ENCODE assay signal across 8 cellular contexts in the genomic region with DNA sequence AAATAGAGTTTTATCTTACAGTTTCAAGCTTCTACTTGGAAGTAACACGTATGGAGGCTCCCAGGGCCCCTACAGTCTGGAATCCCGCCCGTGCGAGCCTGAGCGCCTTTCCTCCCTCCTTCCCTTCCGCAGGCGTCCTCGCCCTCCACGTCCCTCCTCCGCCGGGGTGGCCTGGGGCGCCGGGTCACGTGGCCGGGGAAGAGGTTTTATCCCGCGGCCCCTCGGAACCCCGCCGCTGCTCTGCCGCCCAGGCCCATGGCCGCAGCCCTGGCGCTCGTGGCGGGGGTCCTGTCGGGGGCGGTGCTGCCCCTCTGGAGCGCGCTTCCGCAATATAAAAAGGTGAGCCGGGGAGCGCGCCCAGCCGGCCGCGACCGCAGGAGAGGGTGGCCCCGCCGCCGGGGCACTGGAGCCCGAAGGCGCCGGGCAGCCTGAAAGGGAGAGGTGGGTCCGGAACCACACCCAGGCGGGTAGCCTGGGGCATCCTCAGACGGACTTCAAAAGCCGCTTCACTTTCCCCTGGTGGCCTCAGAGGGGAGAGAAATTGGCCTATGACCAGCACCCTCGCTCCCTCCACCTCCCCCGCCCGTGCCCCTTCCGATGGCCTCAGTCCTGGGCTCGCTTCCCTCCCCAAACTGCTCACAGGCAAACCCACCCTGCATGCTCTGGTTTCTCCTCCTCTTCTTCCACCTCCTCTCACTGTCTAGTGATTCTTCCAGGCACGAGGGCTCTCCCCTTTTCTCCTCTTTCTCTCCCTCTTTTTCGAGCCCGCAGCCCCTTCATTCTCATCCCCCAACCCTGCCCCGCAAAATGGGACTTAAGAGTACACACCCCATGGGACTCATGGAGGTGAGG. TPM values are rescaled to one million over a fixed set of nuclear protein-coding genes. Genes with fewer than 3 reads are reported as not detected.
A peak's percentile ranks its signal among the peaks of the same experiment; 100 is the strongest.
DNase-seq lines count a peak whose midpoint lies in the region; ATAC-seq and TF ChIP-seq lines count a peak whose summit lies in the region.

A gene with protein sequence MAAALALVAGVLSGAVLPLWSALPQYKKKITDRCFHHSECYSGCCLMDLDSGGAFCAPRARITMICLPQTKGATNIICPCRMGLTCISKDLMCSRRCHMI (plus strand): TSS at position 235 of the 852 bp plus-strand sequence. CDS start 21 bp downstream, at position 256.

- peak in 2 of 3 experiments; percentile 61 to 64 for DNase-seq in NCI-H1417 (lab: John Stamatoyannopoulos, UW)
- no peak for DNase-seq in NCI-H1417 treated with DMSO at 0.1 percent for 48 hours (lab: John Stamatoyannopoulos, UW)
- DNase-seq in PC-9 = peak; percentile 53 to 55
- DNase-seq in neuronal stem cell (ENCODE audit: low spot score) = no peak

- intact Hi-C loops in PC-9 (cut with micrococcal nuclease; ENCODE audit: unreplicated experiment) = no loop called here

- H2BK15ac ChIP-seq in neuronal stem cell (ENCODE audit: low read length) = no peak within 1 kb of the TSS

- H3K4ac ChIP-seq in neuronal stem cell (ENCODE audit: low read length) = no peak within 1 kb of the TSS

- H3K18ac ChIP-seq in neuronal stem cell (ENCODE audit: low read length) = peak within 1 kb of the TSS; percentile 91

- H3F3A ChIP-seq in PC-9 (ENCODE audit: insufficient read depth, low read depth) = peaks cover 8% of the 10 kb centered on the region; the same call in 1 of the 2 replicates

- H4K8ac ChIP-seq in neuronal stem cell (ENCODE audit: low read depth, low read length) = no peak within 1 kb of the TSS

- no peaks in the 10 kb centered on the region for H3K79me2 ChIP-seq in PC-9 (ENCODE audit: low read depth)

- H3K4me2 ChIP-seq in PC-9 = peak within 1 kb of the TSS; percentile 86
- H3K4me2 ChIP-seq in neuronal stem cell (ENCODE audit: insufficient read depth, low read length, poor library complexity, severe bottlenecking) = peak within 1 kb of the TSS; percentile 70

- no peak within 1 kb of the TSS for H2BK120ac ChIP-seq in neuronal stem cell (ENCODE audit: low read depth, low read length)

- no peaks in the 10 kb centered on the region for H3K79me1 ChIP-seq in neuronal stem cell (ENCODE audit: low read depth, low read length)

- ATAC-seq in esophagus mucosa (peak; percentile 26), HG03196 (IDR thresholded peaks at IDR 0.05; ENCODE audit: unreplicated experiment) (no peak), HG03439 (IDR thresholded peaks at IDR 0.05; ENCODE audit: unreplicated experiment) (no peak), HG02763 (IDR thresholded peaks at IDR 0.05; ENCODE audit: unreplicated experiment) (no peak)

- no TSS peak for BruUV-seq in PC-9 (replicated peaks; lab: Mats Ljungman, UMichigan)

- no peak within 1 kb of the TSS for H2BK5ac ChIP-seq in neuronal stem cell (ENCODE audit: low read length)

- H3K4me3 ChIP-seq in PC-9 (peak within 1 kb of the TSS; percentile 63), neuronal stem cell (ENCODE audit: low read length in 2 of 2) (peak within 1 kb of the TSS; percentile 45 to 78)

- POLR2A ChIA-PET in PC-9 (lab: Charles Lee; ENCODE audit: unreplicated experiment) = no interaction called here

- no peaks in the 10 kb centered on the region for H3K27me3 ChIP-seq in PC-9 (ENCODE audit: insufficient read depth, low read depth)
- peaks cover 0 to 51% (median 0%) of the 10 kb centered on the region in 3 experiments for H3K27me3 ChIP-seq in neuronal stem cell (ENCODE audit: control insufficient read depth in 3 of 3, insufficient read depth in 3 of 3, low read depth in 1 of 3, low read length in 3 of 3)

- peak within 1 kb of the TSS; percentile 73 for H2AFZ ChIP-seq in PC-9
- peak within 1 kb of the TSS; percentile 93 for H2AFZ ChIP-seq in neuronal stem cell (ENCODE audit: low read length)

- no peak within 1 kb of the TSS for H3K23ac ChIP-seq in neuronal stem cell (ENCODE audit: low read depth, low read length, poor library complexity)

- no peak within 1 kb of the TSS for H2BK12ac ChIP-seq in neuronal stem cell (ENCODE audit: low read length)

- no CpG with 5 or more reads among the region's 56 CpGs for WGBS in neuronal stem cell (ENCODE audit: extremely low coverage in 2 of 2, insufficient read length in 2 of 2, insufficient replicate concordance in 1 of 2), 2 donors

- no peak within 1 kb of the TSS for H3K14ac ChIP-seq in neuronal stem cell (ENCODE audit: low read length)

- H4K91ac ChIP-seq in neuronal stem cell (ENCODE audit: low read depth, low read length, poor library complexity) = no peak within 1 kb of the TSS

- peak within 1 kb of the TSS; percentile 73 for H3K9ac ChIP-seq in neuronal stem cell (ENCODE audit: low read depth, low read length, poor library complexity)

- no peaks in the 10 kb centered on the region for H4K20me1 ChIP-seq in PC-9 (ENCODE audit: insufficient read depth)

- H3K27ac ChIP-seq in PC-9 = no peak within 1 kb of the TSS
- no peak within 1 kb of the TSS for H3K27ac ChIP-seq in neuronal stem cell (replicated peaks; ENCODE audit: low read length)

- CTCF ChIA-PET in PC-9 (lab: Charles Lee) = interaction anchor here (0.5 kb wide), 1 partner anchor 1350 kb away, joined by 4 read pairs; no protein-coding TSS in a partner anchor

- H3K4me1 ChIP-seq in PC-9 (replicated peaks; ENCODE audit: insufficient read depth) = peaks cover 21% of the 10 kb centered on the region
- peaks cover 2 to 4% of the 10 kb centered on the region in 2 donors for H3K4me1 ChIP-seq in neuronal stem cell (ENCODE audit: control insufficient read depth in 2 of 2, insufficient read depth in 1 of 2, low read depth in 1 of 2, low read length in 2 of 2)

- H3K9me2 ChIP-seq in PC-9 (ENCODE audit: insufficient read depth) = no peaks in the 10 kb centered on the region

- peak within 1 kb of the TSS; percentile 49 for H2AK5ac ChIP-seq in neuronal stem cell (ENCODE audit: low read depth, low read length)

- no peaks in the 10 kb centered on the region for H3K9me3 ChIP-seq in PC-9 (ENCODE audit: insufficient read depth, low read depth)
- no peaks in the 10 kb centered on the region for H3K9me3 ChIP-seq in neuronal stem cell (replicated peaks in 1 of 2; ENCODE audit: control insufficient read depth in 2 of 2, insufficient read depth in 1 of 2, low read depth in 1 of 2, low read length in 2 of 2)

- no peak for TF ChIP-seq CTCF in PC-9 (conservative IDR thresholded peaks at IDR 0.05)

- H3K36me3 ChIP-seq in PC-9 (ENCODE audit: low read depth) (no peaks in the 10 kb centered on the region), neuronal stem cell (replicated peaks in 1 of 2; ENCODE audit: control insufficient read depth in 2 of 2, insufficient read depth in 2 of 2, low read length in 2 of 2) (no peaks in the 10 kb centered on the region)

RNA-seq across cellular contexts. Expression of the gene that starts here (rescaled TPM):
- 0.76 TPM in 1 of 2 replicates, not detected in the other for total RNA-seq in PC-9 (2021)
- total RNA-seq in esophagus mucosa = not detected
- 4.3 TPM for polyA plus RNA-seq in neuronal stem cell (2013, experiment 1 of 2)
- 5.3 TPM for polyA plus RNA-seq in neuronal stem cell (2013, experiment 2 of 2)

Comparison
In these comparisons a context has a peak if more than half of its experiments do, and no peak if none do; other contexts are left out.
1. DNase-seq: peak in NCI-H1417 (2 of 3); none in NCI-H1417 treated with DMSO at 0.1 percent for 48 hours (single experiment) and neuronal stem cell (single experiment).
2. Peak in DNase-seq, H3K4me3 ChIP-seq and H3K4me2 ChIP-seq in PC-9; RNA of the gene not detected or under 1 TPM.
3. Peak in ATAC-seq in esophagus mucosa; RNA of the gene not detected or under 1 TPM.